In genomic region chr21:39788383-39788782, GRCh38 we compare ENCODE assay signal across 8 cellular contexts.
DNase-seq lines count a peak whose midpoint lies in the region; ATAC-seq and TF ChIP-seq lines count a peak whose summit lies in the region.

No MANE protein-coding gene starts in this region.

- TF ChIP-seq EP300 in Ishikawa (IDR thresholded peaks at IDR 0.05; ENCODE audit: borderline replicate concordance) = peak; percentile 92

- H3K9me3 Mint-ChIP-seq in nephron = no peaks in the 10 kb centered on the region

- in situ Hi-C loops in ACHN (cut with HindIII; ENCODE audit: low pct_ligation_motif_present, low pct_unique_long_range_greater_than_20kb, low sequenced_read_pairs) = no loop called here

- peaks cover 6% of the 10 kb centered on the region for H3K4me1 Mint-ChIP-seq in nephron

- peak overlapping the region; percentile 82 to 90 (median 89) for H3K27ac Mint-ChIP-seq in nephron

- no peak for ATAC-seq in GM21367 (IDR thresholded peaks at IDR 0.05; ENCODE audit: unreplicated experiment)
- ATAC-seq in HG02970 (IDR thresholded peaks at IDR 0.05; ENCODE audit: low FRiP score, unreplicated experiment) = no peak

- no peak overlapping the region for H3K4me3 ChIP-seq in fibroblast of mammary gland (ENCODE audit: control insufficient read depth, low read depth, low read length)

- peak overlapping the region; percentile 47 to 67 (median 63) for H3K4me3 Mint-ChIP-seq in nephron

- TF ChIP-seq RAD21 in Ishikawa (IDR thresholded peaks at IDR 0.05; ENCODE audit: low read depth) = peak; percentile 98

- TF ChIP-seq CTCF in fibroblast of mammary gland (conservative IDR thresholded peaks at IDR 0.05; ENCODE audit: control insufficient read depth, insufficient read depth, low read depth, low read length) = peak; percentile 28
- peak; percentile 94 to 99 (median 96) for TF ChIP-seq CTCF in nephron (IDR thresholded peaks at IDR 0.05; ENCODE audit: unreplicated experiment in 3 of 3)

- DNase-seq in ACHN (peak; percentile 93), RPMI8226 (peak; percentile 77), fibroblast of mammary gland (ENCODE audit: low read depth) (peak; percentile 15)
- no peak for DNase-seq in stimulated activated naive CD4-positive, alpha-beta T cell treated with Interleukin-2 at 50 U/mL for 16 hours (lab: John Stamatoyannopoulos, UW)

- peaks cover 4% of the 10 kb centered on the region for H3K36me3 Mint-ChIP-seq in nephron (ENCODE audit: low read depth)

- no peaks in the 10 kb centered on the region for H3K27me3 Mint-ChIP-seq in nephron (ENCODE audit: low read depth)

TF ChIP-seq in Ishikawa, 13 proteins besides CTCF, POLR2A, EP300 and RAD21:
- TF ChIP-seq TCF12 (IDR thresholded peaks at IDR 0.05; ENCODE audit: low read depth) (peak; percentile 88), FOXM1 (IDR thresholded peaks at IDR 0.05; ENCODE audit: borderline replicate concordance, low read depth) (peak; percentile 76; the same call in 1 of the 2 replicates), NFIC (IDR thresholded peaks at IDR 0.05) (peak; percentile 74), TAF1 (IDR thresholded peaks at IDR 0.05; ENCODE audit: low read depth) (no peak), EGR1 (IDR thresholded peaks at IDR 0.05) (peak; percentile 33; the same call in 1 of the 2 replicates), TEAD4 (IDR thresholded peaks at IDR 0.05) (peak; percentile 96), CREB1 (IDR thresholded peaks at IDR 0.05; ENCODE audit: low read depth) (no peak), REST (IDR thresholded peaks at IDR 0.05; ENCODE audit: low read depth) (no peak), YY1 (IDR thresholded peaks at IDR 0.05; ENCODE audit: low read depth) (no peak), ZBTB7A (IDR thresholded peaks at IDR 0.05; ENCODE audit: low read depth) (no peak), CEBPB (IDR thresholded peaks at IDR 0.05) (no peak)
- TF ChIP-seq, protein P1, sequence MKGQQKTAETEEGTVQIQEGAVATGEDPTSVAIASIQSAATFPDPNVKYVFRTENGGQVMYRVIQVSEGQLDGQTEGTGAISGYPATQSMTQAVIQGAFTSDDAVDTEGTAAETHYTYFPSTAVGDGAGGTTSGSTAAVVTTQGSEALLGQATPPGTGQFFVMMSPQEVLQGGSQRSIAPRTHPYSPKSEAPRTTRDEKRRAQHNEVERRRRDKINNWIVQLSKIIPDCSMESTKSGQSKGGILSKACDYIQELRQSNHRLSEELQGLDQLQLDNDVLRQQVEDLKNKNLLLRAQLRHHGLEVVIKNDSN (IDR thresholded peaks at IDR 0.05) = peak; percentile 89
- TF ChIP-seq, protein P2, sequence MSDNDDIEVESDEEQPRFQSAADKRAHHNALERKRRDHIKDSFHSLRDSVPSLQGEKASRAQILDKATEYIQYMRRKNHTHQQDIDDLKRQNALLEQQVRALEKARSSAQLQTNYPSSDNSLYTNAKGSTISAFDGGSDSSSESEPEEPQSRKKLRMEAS (IDR thresholded peaks at IDR 0.05) = no peak
